11 cellular contexts compared by ENCODE assay signal in the genomic region with DNA sequence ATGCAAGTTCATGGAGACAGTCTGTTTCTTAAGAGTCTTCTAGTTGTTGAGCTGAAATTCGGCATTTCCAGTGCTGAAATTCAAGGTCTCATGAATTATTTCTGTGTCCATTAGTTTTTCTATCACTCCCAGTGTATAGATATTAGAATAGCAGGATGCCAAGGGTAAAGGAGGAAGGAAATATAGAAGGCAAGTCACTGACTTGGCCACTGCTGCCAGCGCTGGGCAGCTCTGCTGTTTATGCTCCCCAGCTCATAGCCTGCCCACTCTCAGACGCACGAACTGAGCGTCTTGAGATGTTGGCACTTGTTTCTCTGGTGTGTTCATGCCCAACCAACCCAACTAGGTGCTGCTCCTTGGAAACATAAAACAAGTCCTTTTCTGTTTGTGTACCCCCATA.
A peak's percentile ranks its signal among the peaks of the same experiment; 100 is the strongest.
DNase-seq lines count a peak whose midpoint lies in the region; ATAC-seq, FAIRE-seq and TF ChIP-seq lines count a peak whose summit lies in the region.
"Had no signal": no experiment of that assay in that cellular context is flagged by ENCODE, and none has a peak within 500 bp of the region (broad histone marks: within the 10 kb centered on the region; RNA-seq: fewer than 3 reads in every experiment).

No MANE protein-coding gene starts in this region.

- H3K4me1 Mint-ChIP-seq in CD4-positive, alpha-beta memory T cell: peaks cover 62 to 84% (median 74%) of the 10 kb centered on the region in 4 donors
- peaks cover 22% of the 10 kb centered on the region for H3K4me1 Mint-ChIP-seq in nephron

- H4K20me1 ChIP-seq in Loucy (ENCODE audit: insufficient read depth, low read length, poor library complexity, severe bottlenecking): peaks cover 4% of the 10 kb centered on the region
- H4K20me1 ChIP-seq in K562 (replicated peaks; ENCODE audit: control insufficient read depth, insufficient read depth, low read length): 0 out of 2 replicates have a peak, but pooled peaks cover 10% of the 10 kb centered on the region

- no peaks in the 10 kb centered on the region for H3K27me3 ChIP-seq in CD4-positive, alpha-beta memory T cell (ENCODE audit: insufficient read depth, low read length)
- H3K27me3 ChIP-seq in Loucy (ENCODE audit: insufficient read depth, low read length, poor library complexity, severe bottlenecking) (no peaks in the 10 kb centered on the region), K562 (ENCODE audit: control insufficient read depth in 2 of 2, insufficient read depth in 2 of 2, low read length in 2 of 2) (no peaks in the 10 kb centered on the region)

- peaks cover 22% of the 10 kb centered on the region for H3F3A ChIP-seq in Loucy (ENCODE audit: low read depth)

- H3K27ac ChIP-seq in CD4-positive, alpha-beta memory T cell (ENCODE audit: low read depth, low read length): no peak overlapping the region
- H3K27ac ChIP-seq in K562 (ENCODE audit: extremely low read depth, low read depth, low read length): peak overlapping the region; percentile 11; the same call in 1 of the 3 replicates

- no peak for TF ChIP-seq EP300 in K562 (IDR thresholded peaks at IDR 0.05; ENCODE audit: low read length)

- H3K4me2 ChIP-seq in Loucy (ENCODE audit: low read depth, low read length, poor library complexity, severe bottlenecking): peak overlapping the region; percentile 83
- no peak overlapping the region for H3K4me2 ChIP-seq in K562 (ENCODE audit: insufficient read depth, low read length)

- no TSS peak for BruUV-seq in K562 (replicated peaks; lab: Mats Ljungman, UMichigan)

- H2AFZ ChIP-seq in Loucy (ENCODE audit: low read length): no peak overlapping the region
- H2AFZ ChIP-seq in K562 (ENCODE audit: low read depth, low read length): no peak overlapping the region

- peak overlapping the region; percentile 15 to 94 (median 85) for H3K27ac Mint-ChIP-seq in CD4-positive, alpha-beta memory T cell
- peak overlapping the region in 2 of 3 experiments; percentile 6 to 29 for H3K27ac Mint-ChIP-seq in nephron

- peaks cover 79% of the 10 kb centered on the region for H3K4me1 ChIP-seq in CD4-positive, alpha-beta memory T cell (ENCODE audit: insufficient read depth, low read length)
- H3K4me1 ChIP-seq in Loucy (ENCODE audit: insufficient read depth, low read length, poor library complexity, severe bottlenecking): peaks cover 81% of the 10 kb centered on the region
- peaks cover 13 to 17% of the 10 kb centered on the region in 2 experiments for H3K4me1 ChIP-seq in K562 (replicated peaks in 1 of 2; ENCODE audit: control insufficient read depth in 2 of 2, insufficient read depth in 2 of 2, low read length in 2 of 2)

- H3K79me2 ChIP-seq in Loucy (ENCODE audit: insufficient read depth, low read length) (peaks cover 30% of the 10 kb centered on the region), K562 (ENCODE audit: control insufficient read depth, insufficient read depth, low read length) (peaks cover 5% of the 10 kb centered on the region)

- TF ChIP-seq CTCF in Loucy (conservative IDR thresholded peaks at IDR 0.05; ENCODE audit: low read length): no peak
- no peak for TF ChIP-seq CTCF in K562 (IDR thresholded peaks at IDR 0.05 in 2 of 3, conservative IDR thresholded peaks at IDR 0.05 in 1 of 3; ENCODE audit: insufficient read depth in 2 of 3, low read depth in 1 of 3, low read length in 3 of 3)
- no peak for TF ChIP-seq CTCF in nephron (IDR thresholded peaks at IDR 0.05; ENCODE audit: unreplicated experiment in 3 of 3)
- TF ChIP-seq CTCF in D721Med (IDR thresholded peaks at IDR 0.05; ENCODE audit: insufficient read depth, missing control alignments): no peak
- TF ChIP-seq CTCF in GM10248 (IDR thresholded peaks at IDR 0.05; ENCODE audit: control extremely low read depth, extremely low read depth, low read depth, missing control alignments): no peak

- H3K36me3 ChIP-seq in CD4-positive, alpha-beta memory T cell (ENCODE audit: insufficient read depth, low read length): no peaks in the 10 kb centered on the region
- H3K36me3 ChIP-seq in Loucy (ENCODE audit: insufficient read depth, low read length) (no peaks in the 10 kb centered on the region), K562 (ENCODE audit: control insufficient read depth, insufficient read depth, low read length) (no peaks in the 10 kb centered on the region; the same call in 2 of the 3 replicates)

- peaks cover 0 to 5% of the 10 kb centered on the region in 2 donors for H3K36me3 Mint-ChIP-seq in CD4-positive, alpha-beta memory T cell
- peaks cover 5% of the 10 kb centered on the region for H3K36me3 Mint-ChIP-seq in nephron (ENCODE audit: low read depth)

- WGBS in K562 (ENCODE audit: insufficient coverage, low coverage, missing lambda C conversion rate): 87% methylated on average over 5 of the region's 5 CpGs

- no peak for DNase-seq in CD4-positive, alpha-beta memory T cell
- DNase-seq in K562 (ENCODE audit: extremely low read depth in 1 of 4, low spot score in 3 of 4) (no peak), D721Med (ENCODE audit: insufficient read length, low spot score) (no peak), OCI-M2 (lab: John Stamatoyannopoulos, UW; ENCODE audit: unreplicated experiment) (no peak), GM10248 (ENCODE audit: extremely low spot score) (no peak), NCI-H1048 (lab: John Stamatoyannopoulos, UW) (no peak)
- DNase-seq: NCI-H510A had no signal

- ATAC-seq in K562: no peak

- no peak overlapping the region for H3K4me3 ChIP-seq in CD4-positive, alpha-beta memory T cell (ENCODE audit: low read length in 2 of 2)
- peak overlapping the region; percentile 71 for H3K4me3 ChIP-seq in Loucy (ENCODE audit: low read length, poor library complexity, severe bottlenecking)
- no peak overlapping the region for H3K4me3 ChIP-seq in K562

- no peak for TF ChIP-seq POLR2A in K562 (conservative IDR thresholded peaks at IDR 0.05)

- no peak for FAIRE-seq in K562 (lab: Jason Lieb, UNC)
- no peak for FAIRE-seq in D721Med (lab: Jason Lieb, UNC)
- FAIRE-seq: endothelial cell of umbilical vein, HTR-8/SVneo had no signal

- no peaks in the 10 kb centered on the region for H3K9me1 ChIP-seq in K562 (ENCODE audit: control insufficient read depth, insufficient read depth, low read length)

- H3K9ac ChIP-seq in Loucy (ENCODE audit: low read depth, low read length, poor library complexity, severe bottlenecking) (peak overlapping the region; percentile 74), K562 (ENCODE audit: insufficient read depth in 1 of 2, low read depth in 2 of 2, low read length in 2 of 2) (no peak overlapping the region)

- H3K9me3 ChIP-seq in CD4-positive, alpha-beta memory T cell (ENCODE audit: control insufficient read depth in 1 of 2, low read length in 2 of 2): no peaks in the 10 kb centered on the region
- H3K9me3 ChIP-seq in Loucy (ENCODE audit: insufficient read depth, low read depth, low read length): no peaks in the 10 kb centered on the region
- no peaks in the 10 kb centered on the region for H3K9me3 ChIP-seq in K562 (replicated peaks; ENCODE audit: control insufficient read depth, insufficient read depth, low read depth, low read length)

- intact Hi-C loops in CD4-positive, alpha-beta memory T cell (cut with micrococcal nuclease): no loop called here
- intact Hi-C loops in K562 (cut with micrococcal nuclease): loop anchor here (10.0 kb wide), 1 partner anchor 277 kb away; no protein-coding TSS in a partner anchor

- no peak for TF ChIP-seq RAD21 in K562 (CRISPR knock-in tag; conservative IDR thresholded peaks at IDR 0.05 in 1 of 2, IDR thresholded peaks at IDR 0.05 in 1 of 2)

- H3K9me3 Mint-ChIP-seq in CD4-positive, alpha-beta memory T cell: no peaks in the 10 kb centered on the region
- no peaks in the 10 kb centered on the region for H3K9me3 Mint-ChIP-seq in nephron

- in situ Hi-C loops in K562 (cut with MboI): no loop called here

- H3K4me3 Mint-ChIP-seq in CD4-positive, alpha-beta memory T cell: peak overlapping the region in 7 of 8 donors; percentile 49 to 79 (median 69)
- H3K4me3 Mint-ChIP-seq in nephron: no peak overlapping the region

- no peaks in the 10 kb centered on the region for H3K27me3 Mint-ChIP-seq in CD4-positive, alpha-beta memory T cell
- no peaks in the 10 kb centered on the region for H3K27me3 Mint-ChIP-seq in nephron (ENCODE audit: low read depth)

- H3K9me2 ChIP-seq in Loucy (replicated peaks; ENCODE audit: low read depth, low read length): no peaks in the 10 kb centered on the region

- POLR2A ChIA-PET in CD4-positive, alpha-beta memory T cell (lab: Charles Lee; ENCODE audit: partially characterized antibody): interaction anchor here (1.0 to 2.4 kb wide), 4 partner anchors 11 to 466 kb away, joined by 3 to 14 read pairs (median 3); no protein-coding TSS in a partner anchor
- POLR2A ChIA-PET in K562 (lab: Yijun Ruan, JAX): interaction anchor here (0.8 to 1.0 kb wide), 2 partner anchors 11 to 17 kb away, joined by 3 to 7 read pairs; no protein-coding TSS in a partner anchor
- POLR2A ChIA-PET in GM10248 (lab: Yijun Ruan, JAX): interaction anchor here (0.6 kb wide), 2 partner anchors 25 to 1630 kb away, joined by 3 read pairs; no protein-coding TSS in a partner anchor

- CTCF ChIA-PET in CD4-positive, alpha-beta memory T cell (lab: Charles Lee; ENCODE audit: partially characterized antibody): interaction anchor here (2.0 to 2.6 kb wide), 2 partner anchors 19 to 98 kb away, joined by 8 to 10 read pairs; no protein-coding TSS in a partner anchor
- CTCF ChIA-PET in K562 (lab: Yijun Ruan, JAX; ENCODE audit: low intra/inter-chr PET ratio): no interaction called here
- CTCF ChIA-PET in GM10248 (lab: Yijun Ruan, JAX): interaction anchor here (1.2 to 2.3 kb wide), 9 partner anchors 8 to 298 kb away, joined by 3 to 8 read pairs (median 4); no protein-coding TSS in a partner anchor

TF ChIP-seq in K562, 482 proteins besides CTCF, POLR2A, EP300 and RAD21 (continues in another document):
- TF ChIP-seq KDM5B (IDR thresholded peaks at IDR 0.05; ENCODE audit: insufficient replicate concordance, low read depth, low read length): no peak
- TF ChIP-seq ZNF146 (CRISPR knock-in tag; IDR thresholded peaks at IDR 0.05; ENCODE audit: unreplicated experiment): no peak
- TF ChIP-seq ATF3 (IDR thresholded peaks at IDR 0.05): no peak
- TF ChIP-seq ATF3 (CRISPR knock-in tag; conservative IDR thresholded peaks at IDR 0.05): no peak
- TF ChIP-seq U2AF2 (optimal IDR thresholded peaks at IDR 0.05; ENCODE audit: low read depth, low read length): no peak
- TF ChIP-seq PCBP2 (IDR thresholded peaks at IDR 0.05; ENCODE audit: low read depth, low read length, poor library complexity, severe bottlenecking): no peak
- TF ChIP-seq ZFX (CRISPR knock-in tag; IDR thresholded peaks at IDR 0.05): no peak
- TF ChIP-seq SIN3A (IDR thresholded peaks at IDR 0.05; ENCODE audit: borderline replicate concordance in 2 of 2, control insufficient read depth in 1 of 2, low read depth in 2 of 2, low read length in 2 of 2): no peak

Comparison
In these comparisons a context has a peak if more than half of its experiments do, and no peak if none do; other contexts are left out.
1. H3K4me3 Mint-ChIP-seq: peak in CD4-positive, alpha-beta memory T cell (7 of 8); none in nephron (0 of 3).